In the genomic region with DNA sequence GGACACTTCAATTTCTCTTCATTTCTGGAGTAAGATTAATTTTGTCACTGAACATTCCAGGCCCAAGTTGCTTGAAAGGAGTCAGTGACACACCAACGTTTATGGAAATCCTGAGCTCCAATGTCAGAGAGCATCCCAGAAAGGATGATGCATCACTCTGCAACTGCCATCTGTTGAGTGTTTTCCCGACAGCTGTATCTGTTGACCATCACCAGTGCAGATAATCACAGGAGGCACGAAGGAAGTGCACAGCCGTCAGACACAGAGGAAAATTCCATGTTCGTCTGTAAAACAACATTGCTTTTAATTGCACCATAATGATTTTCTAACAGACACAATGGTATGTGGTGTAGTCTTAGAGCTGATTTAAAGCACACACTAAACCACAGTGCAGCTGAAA, we compare ENCODE assay signal across 20 cellular contexts.
DNase-seq lines count a peak whose midpoint lies in the region; TF ChIP-seq lines count a peak whose summit lies in the region.
"Had no signal": no experiment of that assay in that cellular context is flagged by ENCODE, and none has a peak within 500 bp of the region (broad histone marks: within the 10 kb centered on the region; RNA-seq: fewer than 3 reads in every experiment).

No MANE protein-coding gene starts in this region.

- H2AK5ac ChIP-seq in mesenchymal stem cell (ENCODE audit: low read length, severe bottlenecking), result no peak overlapping the region
- H2AK5ac ChIP-seq in neuronal stem cell (ENCODE audit: low read depth, low read length), result no peak overlapping the region

- H3F3A ChIP-seq in GM23248 (ENCODE audit: insufficient read depth) (no peaks in the 10 kb centered on the region), PC-9 (ENCODE audit: insufficient read depth, low read depth) (no peaks in the 10 kb centered on the region)

- H4K20me1 ChIP-seq in GM23248 (ENCODE audit: insufficient read depth) (no peaks in the 10 kb centered on the region), PC-9 (ENCODE audit: insufficient read depth) (no peaks in the 10 kb centered on the region)

- H3K4me1 ChIP-seq in GM23248 (ENCODE audit: insufficient read depth), result no peaks in the 10 kb centered on the region
- peaks cover 8% of the 10 kb centered on the region for H3K4me1 ChIP-seq in adipocyte (ENCODE audit: control insufficient read depth, insufficient read depth, low read length)
- no peaks in the 10 kb centered on the region for H3K4me1 ChIP-seq in mesenchymal stem cell (ENCODE audit: control insufficient read depth, insufficient read depth, low read depth, low read length)
- H3K4me1 ChIP-seq in neuronal stem cell (ENCODE audit: control insufficient read depth in 2 of 2, insufficient read depth in 1 of 2, low read depth in 1 of 2, low read length in 2 of 2), result peaks cover 3 to 19% of the 10 kb centered on the region in 2 donors
- H3K4me1 ChIP-seq in PC-9 (replicated peaks; ENCODE audit: insufficient read depth), result no peaks in the 10 kb centered on the region
- H3K4me1 ChIP-seq: upper lobe of right lung had no signal

- H2BK5ac ChIP-seq in mesenchymal stem cell (ENCODE audit: low read depth, low read length, poor library complexity, severe bottlenecking) (no peak overlapping the region), neuronal stem cell (ENCODE audit: low read length) (no peak overlapping the region)

- H4K91ac ChIP-seq in mesenchymal stem cell (ENCODE audit: low read length) (no peak overlapping the region), neuronal stem cell (ENCODE audit: low read depth, low read length, poor library complexity) (no peak overlapping the region)

- H2BK12ac ChIP-seq in mesenchymal stem cell (ENCODE audit: low read length in 2 of 2), result no peak overlapping the region
- no peak overlapping the region for H2BK12ac ChIP-seq in neuronal stem cell (ENCODE audit: low read length)

- H3K27ac ChIP-seq in GM23248 (no peak overlapping the region), mesenchymal stem cell (ENCODE audit: low read length, poor library complexity, severe bottlenecking) (no peak overlapping the region), neuronal stem cell (replicated peaks; ENCODE audit: low read length) (no peak overlapping the region), PC-9 (no peak overlapping the region)
- H3K27ac ChIP-seq: body of pancreas, HL-60, upper lobe of right lung had no signal

- H2BK15ac ChIP-seq in mesenchymal stem cell (ENCODE audit: low read depth, poor library complexity, severe bottlenecking) (no peak overlapping the region), neuronal stem cell (ENCODE audit: low read length) (no peak overlapping the region)

- H3K4me3 ChIP-seq in GM23248, result no peak overlapping the region
- no peak overlapping the region for H3K4me3 ChIP-seq in adipocyte (ENCODE audit: low read length)
- no peak overlapping the region for H3K4me3 ChIP-seq in mesenchymal stem cell (ENCODE audit: insufficient read depth in 1 of 2, low read depth in 1 of 2, low read length in 2 of 2)
- no peak overlapping the region for H3K4me3 ChIP-seq in neuronal stem cell (ENCODE audit: low read length in 2 of 2)
- H3K4me3 ChIP-seq in PC-9, result no peak overlapping the region
- H3K4me3 ChIP-seq: body of pancreas, upper lobe of right lung had no signal

- BruUV-seq in PC-9 (replicated peaks; lab: Mats Ljungman, UMichigan), result no TSS peak

- no peaks in the 10 kb centered on the region for H3K79me1 ChIP-seq in mesenchymal stem cell (replicated peaks; ENCODE audit: low read length, poor library complexity, severe bottlenecking)
- H3K79me1 ChIP-seq in neuronal stem cell (ENCODE audit: low read depth, low read length), result no peaks in the 10 kb centered on the region

- H3K4ac ChIP-seq in mesenchymal stem cell (ENCODE audit: low read depth in 1 of 2, low read length in 2 of 2) (no peak overlapping the region), neuronal stem cell (ENCODE audit: low read length) (no peak overlapping the region)

- H3K18ac ChIP-seq in mesenchymal stem cell (ENCODE audit: low read depth in 1 of 2, low read length in 2 of 2) (no peak overlapping the region), neuronal stem cell (ENCODE audit: low read length) (no peak overlapping the region)

- in situ Hi-C loops in GM23248 (cut with MboI), result no loop called here

- H3K4me2 ChIP-seq in GM23248 (ENCODE audit: unreplicated experiment) (no peak overlapping the region), mesenchymal stem cell (ENCODE audit: low read length, poor library complexity, severe bottlenecking) (no peak overlapping the region), neuronal stem cell (ENCODE audit: insufficient read depth, low read length, poor library complexity, severe bottlenecking) (no peak overlapping the region), PC-9 (no peak overlapping the region)

- H3K23ac ChIP-seq in mesenchymal stem cell (ENCODE audit: low read length in 2 of 2) (no peak overlapping the region), neuronal stem cell (ENCODE audit: low read depth, low read length, poor library complexity) (no peak overlapping the region)

- H2BK120ac ChIP-seq in mesenchymal stem cell (ENCODE audit: low read depth, low read length) (no peak overlapping the region), neuronal stem cell (ENCODE audit: low read depth, low read length) (no peak overlapping the region)

- H3K9me3 ChIP-seq in GM23248 (ENCODE audit: low read depth), result no peaks in the 10 kb centered on the region
- no peaks in the 10 kb centered on the region for H3K9me3 ChIP-seq in adipocyte (ENCODE audit: control insufficient read depth, low read length)
- no peaks in the 10 kb centered on the region for H3K9me3 ChIP-seq in mesenchymal stem cell (ENCODE audit: control insufficient read depth, low read length)
- peaks cover 0 to 23% of the 10 kb centered on the region in 2 donors for H3K9me3 ChIP-seq in neuronal stem cell (replicated peaks in 1 of 2; ENCODE audit: control insufficient read depth in 2 of 2, insufficient read depth in 1 of 2, low read depth in 1 of 2, low read length in 2 of 2)
- H3K9me3 ChIP-seq in PC-9 (ENCODE audit: insufficient read depth, low read depth), result no peaks in the 10 kb centered on the region
- H3K9me3 ChIP-seq: body of pancreas, upper lobe of right lung had no signal

- no peak for TF ChIP-seq CTCF in PC-9 (conservative IDR thresholded peaks at IDR 0.05)

- H4K8ac ChIP-seq in mesenchymal stem cell (ENCODE audit: low read length) (no peak overlapping the region), neuronal stem cell (ENCODE audit: low read depth, low read length) (no peak overlapping the region)

- CTCF ChIA-PET in PC-9 (lab: Charles Lee), result no interaction called here

- no peaks in the 10 kb centered on the region for H3K36me3 ChIP-seq in GM23248 (ENCODE audit: low read depth)
- no peaks in the 10 kb centered on the region for H3K36me3 ChIP-seq in adipocyte (ENCODE audit: control insufficient read depth, insufficient read depth, low read length, severe bottlenecking)
- no peaks in the 10 kb centered on the region for H3K36me3 ChIP-seq in mesenchymal stem cell (ENCODE audit: control insufficient read depth in 1 of 2, insufficient read depth in 2 of 2, low read depth in 1 of 2, low read length in 2 of 2)
- peaks cover 0 to 21% of the 10 kb centered on the region in 2 donors for H3K36me3 ChIP-seq in neuronal stem cell (replicated peaks in 1 of 2; ENCODE audit: control insufficient read depth in 2 of 2, insufficient read depth in 2 of 2, low read length in 2 of 2)
- H3K36me3 ChIP-seq in PC-9 (ENCODE audit: low read depth), result no peaks in the 10 kb centered on the region
- H3K36me3 ChIP-seq: upper lobe of right lung had no signal

- 13 to 20% methylated on average over 5 of the region's 5 CpGs for WGBS in GM23248 (ENCODE audit: low coverage in 1 of 2, low lambda C conversion rate in 2 of 2, missing lambda C conversion rate in 2 of 2), 2 experiments
- 0% methylated on average over 3 of the region's 5 CpGs for WGBS in mesenchymal stem cell
- no CpG with 5 or more reads among the region's 5 CpGs for WGBS in neuronal stem cell (ENCODE audit: extremely low coverage in 2 of 2, insufficient read length in 2 of 2, insufficient replicate concordance in 1 of 2), 2 donors

- DNase-seq in DMS53 treated with DMSO at 0.1 percent for 48 hours (lab: John Stamatoyannopoulos, UW; ENCODE audit: unreplicated experiment) (peak; percentile 27), GM23248 (peak; percentile 3), adipocyte (ENCODE audit: low read depth) (peak; percentile 57), mesenchymal stem cell (peak; percentile 98), activated T-cell treated with anti-CD3 and anti-CD28 coated beads for 4 hours (no peak), neuronal stem cell (ENCODE audit: low spot score) (no peak), DMS79 (lab: John Stamatoyannopoulos, UW) (no peak), PC-9 (no peak)
- DNase-seq: activated CD4-positive, alpha-beta T cell treated with anti-CD3 and anti-CD28 coated beads, Interleukin-2, amount 10 ng/mL, durations not matched to agents 7 days and 5 days; activated naive CD4-positive, alpha-beta T cell treated with anti-CD3 and anti-CD28 coated beads, Interleukin-2, amount 10 ng/mL, durations not matched to agents 7 days and 5 days; body of pancreas; C1 segment of cervical spinal cord; dermis blood vessel endothelial cell; hypothalamus; KG1; left colon; NCI-H510A; stimulated activated naive CD4-positive, alpha-beta T cell treated with Interleukin-2 at 50 U/mL for 16 hours; upper lobe of right lung had no signal

- H3K14ac ChIP-seq in mesenchymal stem cell (ENCODE audit: low read length in 2 of 2) (no peak overlapping the region), neuronal stem cell (ENCODE audit: low read length) (no peak overlapping the region)

- no peak overlapping the region for H2AFZ ChIP-seq in GM23248
- H2AFZ ChIP-seq in mesenchymal stem cell (ENCODE audit: low read depth, low read length), result no peak overlapping the region
- no peak overlapping the region for H2AFZ ChIP-seq in neuronal stem cell (ENCODE audit: low read length)
- no peak overlapping the region for H2AFZ ChIP-seq in PC-9

- no peaks in the 10 kb centered on the region for H3K27me3 ChIP-seq in GM23248 (replicated peaks; ENCODE audit: insufficient read depth)
- H3K27me3 ChIP-seq in adipocyte (replicated peaks; ENCODE audit: control insufficient read depth, insufficient read depth, low read length), result no peaks in the 10 kb centered on the region
- H3K27me3 ChIP-seq in mesenchymal stem cell (ENCODE audit: control insufficient read depth in 1 of 2, insufficient read depth in 1 of 2, low read length in 2 of 2), result no peaks in the 10 kb centered on the region
- H3K27me3 ChIP-seq in neuronal stem cell (ENCODE audit: control insufficient read depth in 3 of 3, insufficient read depth in 3 of 3, low read depth in 1 of 3, low read length in 3 of 3), result no peaks in the 10 kb centered on the region
- H3K27me3 ChIP-seq in PC-9 (ENCODE audit: insufficient read depth, low read depth), result no peaks in the 10 kb centered on the region
- H3K27me3 ChIP-seq: body of pancreas, upper lobe of right lung had no signal

- H3K9me2 ChIP-seq in GM23248 (ENCODE audit: insufficient read depth) (no peaks in the 10 kb centered on the region), PC-9 (ENCODE audit: insufficient read depth) (no peaks in the 10 kb centered on the region)

- POLR2A ChIA-PET in PC-9 (lab: Charles Lee; ENCODE audit: unreplicated experiment), result no interaction called here

- H3K79me2 ChIP-seq in GM23248 (ENCODE audit: insufficient read depth), result no peaks in the 10 kb centered on the region
- H3K79me2 ChIP-seq in PC-9 (ENCODE audit: low read depth), result no peaks in the 10 kb centered on the region

- no peak overlapping the region for H3K9ac ChIP-seq in GM23248
- no peak overlapping the region for H3K9ac ChIP-seq in adipocyte (ENCODE audit: low read length)
- H3K9ac ChIP-seq in mesenchymal stem cell (ENCODE audit: low read length), result no peak overlapping the region
- no peak overlapping the region for H3K9ac ChIP-seq in neuronal stem cell (ENCODE audit: low read depth, low read length, poor library complexity)

- intact Hi-C loops in PC-9 (cut with micrococcal nuclease; ENCODE audit: unreplicated experiment), result no loop called here

Comparison
In these comparisons a context has a peak if more than half of its experiments do, and no peak if none do; other contexts are left out.
1. DNase-seq: peak in DMS53 treated with DMSO at 0.1 percent for 48 hours (single experiment), GM23248 (single experiment), adipocyte (single experiment) and mesenchymal stem cell (single experiment); none in activated T-cell treated with anti-CD3 and anti-CD28 coated beads for 4 hours (single experiment), neuronal stem cell (single experiment), DMS79 (single experiment) and PC-9 (0 of 2).